In the genomic region with DNA sequence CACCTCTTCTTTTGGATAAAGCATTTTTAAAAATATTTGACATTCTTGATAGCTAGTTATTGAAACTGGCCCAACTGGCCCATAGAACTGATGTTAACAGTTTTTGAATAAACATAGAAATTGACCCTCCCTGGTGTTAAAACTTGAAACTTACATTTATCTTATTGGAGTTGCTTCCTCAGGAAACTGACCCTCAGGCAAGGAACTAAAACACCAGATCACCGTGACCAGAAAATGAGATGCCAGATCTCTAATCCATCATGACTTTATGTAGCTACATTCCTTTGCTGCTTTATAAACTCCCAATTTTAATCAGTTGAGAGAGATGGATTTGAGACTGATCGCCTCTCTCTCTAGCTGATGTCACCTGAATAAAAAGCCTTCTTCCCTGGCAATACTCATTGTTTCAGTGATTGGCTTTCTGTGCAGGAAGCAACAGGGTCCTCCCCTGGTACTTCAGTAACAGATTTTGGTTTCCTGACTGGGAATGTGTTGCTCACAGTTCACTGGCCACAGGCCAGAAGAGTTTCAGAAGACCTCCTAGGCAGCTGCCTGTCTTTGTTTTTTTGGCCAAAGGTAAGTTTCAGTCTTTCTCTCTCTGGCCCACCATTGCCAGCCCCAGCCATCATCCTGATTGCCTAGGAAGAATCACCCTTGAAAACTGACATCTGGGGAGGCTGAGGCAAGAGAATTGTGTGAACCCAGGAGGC, we compare ENCODE assay signal across 20 cellular contexts.
DNase-seq lines count a peak whose midpoint lies in the region; ATAC-seq and TF ChIP-seq lines count a peak whose summit lies in the region.
"Had no signal": no experiment of that assay in that cellular context is flagged by ENCODE, and none has a peak within 500 bp of the region (broad histone marks: within the 10 kb centered on the region; RNA-seq: fewer than 3 reads in every experiment).

No MANE protein-coding gene starts in this region.

- TF ChIP-seq POLR2A in stomach (IDR thresholded peaks at IDR 0.05), result no peak

- no peaks in the 10 kb centered on the region for H3K4me1 Mint-ChIP-seq in naive thymus-derived CD8-positive, alpha-beta T cell
- H3K4me1 Mint-ChIP-seq: activated naive CD4-positive, alpha-beta T cell treated with anti-CD3 and anti-CD28 coated beads, Interleukin-2, amount 50 U/mL, for 24 hours; stimulated activated naive CD8-positive, alpha-beta T cell treated with anti-CD3 and anti-CD28 coated beads, Interleukin-15, amount 100 ng/mL, for 72 hours; T-cell had no signal

- no peak overlapping the region for H3K4me3 Mint-ChIP-seq in naive thymus-derived CD8-positive, alpha-beta T cell
- H3K4me3 Mint-ChIP-seq: activated naive CD4-positive, alpha-beta T cell treated with anti-CD3 and anti-CD28 coated beads, Interleukin-2, amount 50 U/mL, for 24 hours; stimulated activated naive CD8-positive, alpha-beta T cell treated with anti-CD3 and anti-CD28 coated beads, Interleukin-15, amount 100 ng/mL, for 72 hours; T-cell had no signal

- H3K9me3 Mint-ChIP-seq in naive thymus-derived CD8-positive, alpha-beta T cell, result peaks cover 0 to 9% (median 0%) of the 10 kb centered on the region in 9 donors

- H3K9me3 ChIP-seq in psoas muscle (no peaks in the 10 kb centered on the region), stomach (no peaks in the 10 kb centered on the region)
- H3K9me3 ChIP-seq: neutrophil had no signal

- TF ChIP-seq EP300 in stomach (IDR thresholded peaks at IDR 0.05), result no peak

- peak; percentile 42 for ATAC-seq in GM19463 (IDR thresholded peaks at IDR 0.05; ENCODE audit: unreplicated experiment)
- ATAC-seq in HG02678 (IDR thresholded peaks at IDR 0.05; ENCODE audit: unreplicated experiment), result peak; percentile 45
- peak; percentile 42 for ATAC-seq in HG03558 (IDR thresholded peaks at IDR 0.05; ENCODE audit: extremely low read depth, unreplicated experiment)
- ATAC-seq in naive thymus-derived CD8-positive, alpha-beta T cell, result no peak
- ATAC-seq in psoas muscle, result no peak
- ATAC-seq: sciatic nerve; stimulated activated naive CD8-positive, alpha-beta T cell treated with anti-CD3 and anti-CD28 coated beads, Interleukin-15, amount 100 ng/mL, for 72 hours; T-cell had no signal

- H3K36me3 ChIP-seq in psoas muscle (ENCODE audit: insufficient read depth in 1 of 2, low read depth in 1 of 2) (no peaks in the 10 kb centered on the region), stomach (no peaks in the 10 kb centered on the region)
- H3K36me3 ChIP-seq: neutrophil had no signal

- H3K27me3 Mint-ChIP-seq in naive thymus-derived CD8-positive, alpha-beta T cell, result peaks cover 7 to 23% (median 10%) of the 10 kb centered on the region in 5 donors

- POLR2A ChIA-PET in naive thymus-derived CD8-positive, alpha-beta T cell (lab: Charles Lee), result no interaction called here

- H3K27me3 ChIP-seq in psoas muscle (ENCODE audit: insufficient read depth in 3 of 3, low read length in 2 of 3) (no peaks in the 10 kb centered on the region), stomach (no peaks in the 10 kb centered on the region)
- H3K27me3 ChIP-seq: neutrophil had no signal

- no peaks in the 10 kb centered on the region for H3K4me1 ChIP-seq in psoas muscle
- no peaks in the 10 kb centered on the region for H3K4me1 ChIP-seq in stomach

- H3K4me3 ChIP-seq in GM12865 (ENCODE audit: low read depth, low read length) (no peak overlapping the region), psoas muscle (no peak overlapping the region), stomach (no peak overlapping the region)
- H3K4me3 ChIP-seq: coronary artery had no signal

- H3K27ac Mint-ChIP-seq in naive thymus-derived CD8-positive, alpha-beta T cell, result no peak overlapping the region
- H3K27ac Mint-ChIP-seq: activated naive CD4-positive, alpha-beta T cell treated with anti-CD3 and anti-CD28 coated beads, Interleukin-2, amount 50 U/mL, for 24 hours; T-cell had no signal

- H3K27ac ChIP-seq in psoas muscle (no peak overlapping the region), stomach (no peak overlapping the region)
- H3K27ac ChIP-seq: coronary artery, neutrophil had no signal

- DNase-seq in GM12865 (ENCODE audit: low read depth), result peak; percentile 65
- DNase-seq in naive thymus-derived CD8-positive, alpha-beta T cell, result no peak
- no peak for DNase-seq in psoas muscle
- no peak for DNase-seq in DMS53 treated with DMSO at 0.1 percent for 48 hours (lab: John Stamatoyannopoulos, UW; ENCODE audit: unreplicated experiment)
- DNase-seq in stomach, result no peak
- DNase-seq: activated CD4-positive, alpha-beta T cell treated with anti-CD3 and anti-CD28 coated beads, Interleukin-2, amount 50 U/mL, for 48 hours; activated T-cell treated with anti-CD3 and anti-CD28 coated beads, Interleukin-2, amount 50 U/mL, for 1 hour; DMS53; NCI-H187 treated with DMSO at 0.1 percent for 48 hours; NCI-H446 treated with DMSO at 0.1 percent for 48 hours; SHP77; stimulated activated naive CD8-positive, alpha-beta T cell treated with anti-CD3 and anti-CD28 coated beads, Interleukin-15, amount 100 ng/mL, for 72 hours; T-cell had no signal

- H3K36me3 Mint-ChIP-seq in naive thymus-derived CD8-positive, alpha-beta T cell, result peaks cover 0 to 7% (median 0%) of the 10 kb centered on the region in 3 donors
- H3K36me3 Mint-ChIP-seq: activated naive CD4-positive, alpha-beta T cell treated with anti-CD3 and anti-CD28 coated beads, Interleukin-2, amount 50 U/mL, for 24 hours; T-cell had no signal

- intact Hi-C loops in psoas muscle (cut with DNase I), result no loop called here
- intact Hi-C loops in stomach (cut with DNase I; ENCODE audit: low total_unique reads), result no loop called here

- TF ChIP-seq CTCF in GM12865 (IDR thresholded peaks at IDR 0.05; ENCODE audit: insufficient read depth, low read depth, low read length, missing control alignments) (no peak), psoas muscle (IDR thresholded peaks at IDR 0.05) (no peak), stomach (IDR thresholded peaks at IDR 0.05) (no peak)

- WGBS in psoas muscle, 3 donors, result 59 to 76% (median 61%) methylated on average over 2 of the region's 2 CpGs
- 76 to 86% (median 79%) methylated on average over 2 of the region's 2 CpGs for WGBS in stomach, 5 donors

Comparison
In these comparisons a context has a peak if more than half of its experiments do, and no peak if none do; other contexts are left out.
1. ATAC-seq: peak in GM19463 (single experiment), HG02678 (single experiment) and HG03558 (single experiment); none in naive thymus-derived CD8-positive, alpha-beta T cell (0 of 2) and psoas muscle (0 of 4).